Comparison of ENCODE assay signal across 14 cellular contexts in the genomic region with DNA sequence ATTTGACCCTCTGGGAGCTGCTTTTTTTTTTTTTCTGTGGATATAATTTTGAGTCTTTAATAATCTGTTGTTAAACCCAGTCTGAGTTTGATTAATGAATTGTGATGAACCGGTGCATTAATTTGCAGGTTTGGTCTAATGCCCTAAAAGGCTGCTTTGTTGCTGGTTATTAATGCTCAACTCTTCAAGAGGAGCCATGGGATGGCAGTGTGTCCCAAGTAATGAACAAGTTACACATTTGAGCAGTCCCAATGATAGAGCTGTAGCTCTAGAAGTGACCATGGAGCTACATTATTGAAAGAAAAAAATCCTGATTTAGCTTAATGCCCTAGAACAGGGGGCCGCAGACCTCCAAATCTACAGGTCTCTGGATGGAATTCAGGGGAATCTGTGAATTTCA. TPM values are rescaled to one million over a fixed set of nuclear protein-coding genes. Genes with fewer than 3 reads are reported as not detected.
DNase-seq lines count a peak whose midpoint lies in the region; ATAC-seq and TF ChIP-seq lines count a peak whose summit lies in the region.
"Had no signal": no experiment of that assay in that cellular context is flagged by ENCODE, and none has a peak within 500 bp of the region (broad histone marks: within the 10 kb centered on the region; RNA-seq: fewer than 3 reads in every experiment).

No MANE protein-coding gene starts in this region.

- no peak for TF ChIP-seq POLR2A in uterus (IDR thresholded peaks at IDR 0.05)

- no peaks in the 10 kb centered on the region for H3K9me3 Mint-ChIP-seq in activated CD8-positive, alpha-beta T cell treated with anti-CD3 and anti-CD28 coated beads for 36 hours
- no peaks in the 10 kb centered on the region for H3K9me3 Mint-ChIP-seq in activated CD8-positive, alpha-beta T cell treated with anti-CD3 and anti-CD28 coated beads, Interleukin-2, amount 10 ng/mL, durations not matched to agents 7 days and 5 days (ENCODE audit: insufficient read depth)
- H3K9me3 Mint-ChIP-seq: memory B cell; stimulated activated effector memory CD8-positive, alpha-beta T cell treated with anti-CD3 and anti-CD28 coated beads, Interleukin-12 subunit alpha, Interleukin-12 subunit beta, amount 100 ng/mL, for 72 hours had no signal

- TF ChIP-seq CTCF in activated CD8-positive, alpha-beta T cell treated with anti-CD3 and anti-CD28 coated beads for 36 hours (IDR thresholded peaks at IDR 0.05): no peak
- no peak for TF ChIP-seq CTCF in choroid plexus epithelial cell (conservative IDR thresholded peaks at IDR 0.05; ENCODE audit: low read depth, low read length)
- TF ChIP-seq CTCF in colonic mucosa (IDR thresholded peaks at IDR 0.05): no peak
- no peak for TF ChIP-seq CTCF in uterus (IDR thresholded peaks at IDR 0.05)

- H3K9me3 ChIP-seq in colonic mucosa (no peaks in the 10 kb centered on the region), uterus (no peaks in the 10 kb centered on the region)
- H3K9me3 ChIP-seq: SJSA1 had no signal

- H3K27ac Mint-ChIP-seq in activated CD8-positive, alpha-beta T cell treated with anti-CD3 and anti-CD28 coated beads for 36 hours: no peak overlapping the region
- no peak overlapping the region for H3K27ac Mint-ChIP-seq in activated CD8-positive, alpha-beta T cell treated with anti-CD3 and anti-CD28 coated beads, Interleukin-2, amount 10 ng/mL, durations not matched to agents 7 days and 5 days
- H3K27ac Mint-ChIP-seq: B cell; memory B cell; stimulated activated effector memory CD8-positive, alpha-beta T cell treated with anti-CD3 and anti-CD28 coated beads, Interleukin-12 subunit alpha, Interleukin-12 subunit beta, amount 100 ng/mL, for 72 hours had no signal

- ATAC-seq in activated CD8-positive, alpha-beta T cell treated with anti-CD3 and anti-CD28 coated beads for 36 hours: no peak
- ATAC-seq in activated CD8-positive, alpha-beta T cell treated with anti-CD3 and anti-CD28 coated beads, Interleukin-2, amount 10 ng/mL, durations not matched to agents 7 days and 5 days: no peak
- ATAC-seq: stimulated activated effector memory CD8-positive, alpha-beta T cell treated with anti-CD3 and anti-CD28 coated beads, Interleukin-12 subunit alpha, Interleukin-12 subunit beta, amount 100 ng/mL, for 72 hours had no signal

- H3K36me3 ChIP-seq in colonic mucosa (no peaks in the 10 kb centered on the region), uterus (no peaks in the 10 kb centered on the region)
- H3K36me3 ChIP-seq: SJSA1 had no signal

- H3K4me1 Mint-ChIP-seq in activated CD8-positive, alpha-beta T cell treated with anti-CD3 and anti-CD28 coated beads for 36 hours (ENCODE audit: low read depth): no peaks in the 10 kb centered on the region
- no peaks in the 10 kb centered on the region for H3K4me1 Mint-ChIP-seq in activated CD8-positive, alpha-beta T cell treated with anti-CD3 and anti-CD28 coated beads, Interleukin-2, amount 10 ng/mL, durations not matched to agents 7 days and 5 days (ENCODE audit: low read depth)
- H3K4me1 Mint-ChIP-seq: B cell; memory B cell; stimulated activated effector memory CD8-positive, alpha-beta T cell treated with anti-CD3 and anti-CD28 coated beads, Interleukin-12 subunit alpha, Interleukin-12 subunit beta, amount 100 ng/mL, for 72 hours had no signal

- H3K4me3 ChIP-seq in choroid plexus epithelial cell (ENCODE audit: low read depth, low read length) (no peak overlapping the region), colonic mucosa (no peak overlapping the region), uterus (no peak overlapping the region)
- H3K4me3 ChIP-seq: SJSA1 had no signal

- DNase-seq in activated CD8-positive, alpha-beta T cell treated with anti-CD3 and anti-CD28 coated beads for 36 hours: peak; percentile 2
- no peak for DNase-seq in activated CD8-positive, alpha-beta T cell treated with anti-CD3 and anti-CD28 coated beads, Interleukin-2, amount 10 ng/mL, durations not matched to agents 7 days and 5 days
- DNase-seq in NCI-H460 (ENCODE audit: extremely low read depth, low read depth): peak; percentile 4
- DNase-seq in choroid plexus epithelial cell (ENCODE audit: low read depth): peak; percentile 10
- DNase-seq in colonic mucosa: no peak
- no peak for DNase-seq in GM19238 (ENCODE audit: insufficient read length, low spot score)
- DNase-seq in medulla oblongata (ENCODE audit: extremely low spot score): no peak
- DNase-seq in uterus: no peak
- DNase-seq: NCI-H187; stimulated activated CD4-positive, alpha-beta T cell treated with anti-CD3 and anti-CD28 coated beads, Interleukin-1b, Interleukin-23, amount 100 ng/mL, for 48 hours had no signal

- no peak overlapping the region for H3K4me3 Mint-ChIP-seq in activated CD8-positive, alpha-beta T cell treated with anti-CD3 and anti-CD28 coated beads for 36 hours
- H3K4me3 Mint-ChIP-seq in activated CD8-positive, alpha-beta T cell treated with anti-CD3 and anti-CD28 coated beads, Interleukin-2, amount 10 ng/mL, durations not matched to agents 7 days and 5 days: no peak overlapping the region
- H3K4me3 Mint-ChIP-seq: B cell; memory B cell; stimulated activated effector memory CD8-positive, alpha-beta T cell treated with anti-CD3 and anti-CD28 coated beads, Interleukin-12 subunit alpha, Interleukin-12 subunit beta, amount 100 ng/mL, for 72 hours had no signal

- CTCF ChIA-PET in activated CD8-positive, alpha-beta T cell treated with anti-CD3 and anti-CD28 coated beads for 36 hours (lab: Charles Lee): no interaction called here
- CTCF ChIA-PET in activated CD8-positive, alpha-beta T cell treated with anti-CD3 and anti-CD28 coated beads, Interleukin-2, amount 10 ng/mL, durations not matched to agents 7 days and 5 days (lab: Charles Lee): no interaction called here

- POLR2A ChIA-PET in activated CD8-positive, alpha-beta T cell treated with anti-CD3 and anti-CD28 coated beads for 36 hours (lab: Charles Lee): no interaction called here
- POLR2A ChIA-PET in activated CD8-positive, alpha-beta T cell treated with anti-CD3 and anti-CD28 coated beads, Interleukin-2, amount 10 ng/mL, durations not matched to agents 7 days and 5 days (lab: Charles Lee): no interaction called here

- H3K4me1 ChIP-seq in colonic mucosa: no peaks in the 10 kb centered on the region
- H3K4me1 ChIP-seq in uterus: no peaks in the 10 kb centered on the region
- H3K4me1 ChIP-seq: SJSA1 had no signal

- H3K36me3 Mint-ChIP-seq in activated CD8-positive, alpha-beta T cell treated with anti-CD3 and anti-CD28 coated beads for 36 hours (ENCODE audit: low read depth): no peaks in the 10 kb centered on the region
- H3K36me3 Mint-ChIP-seq in activated CD8-positive, alpha-beta T cell treated with anti-CD3 and anti-CD28 coated beads, Interleukin-2, amount 10 ng/mL, durations not matched to agents 7 days and 5 days (ENCODE audit: low read depth): no peaks in the 10 kb centered on the region
- H3K36me3 Mint-ChIP-seq: memory B cell; stimulated activated effector memory CD8-positive, alpha-beta T cell treated with anti-CD3 and anti-CD28 coated beads, Interleukin-12 subunit alpha, Interleukin-12 subunit beta, amount 100 ng/mL, for 72 hours had no signal

- H3K27me3 Mint-ChIP-seq in activated CD8-positive, alpha-beta T cell treated with anti-CD3 and anti-CD28 coated beads for 36 hours: peaks cover 3% of the 10 kb centered on the region
- no peaks in the 10 kb centered on the region for H3K27me3 Mint-ChIP-seq in activated CD8-positive, alpha-beta T cell treated with anti-CD3 and anti-CD28 coated beads, Interleukin-2, amount 10 ng/mL, durations not matched to agents 7 days and 5 days (ENCODE audit: low read depth)

- H3K27me3 ChIP-seq in colonic mucosa: no peaks in the 10 kb centered on the region
- H3K27me3 ChIP-seq in uterus: no peaks in the 10 kb centered on the region
- H3K27me3 ChIP-seq: SJSA1 had no signal

- no peak overlapping the region for H3K9ac ChIP-seq in colonic mucosa (ENCODE audit: low read depth in 2 of 2, low read length in 2 of 2)

- intact Hi-C loops in activated CD8-positive, alpha-beta T cell treated with anti-CD3 and anti-CD28 coated beads for 36 hours (cut with micrococcal nuclease): no loop called here
- intact Hi-C loops in colonic mucosa (cut with DNase I): no loop called here
- intact Hi-C loops in uterus (cut with DNase I; ENCODE audit: low total_unique reads): no loop called here

- H3K27ac ChIP-seq in colonic mucosa: no peak overlapping the region
- no peak overlapping the region for H3K27ac ChIP-seq in uterus
- H3K27ac ChIP-seq: SJSA1 had no signal

RNA-seq across cellular contexts. Expression of a gene that starts 53.1 kb away (rescaled TPM):
- total RNA-seq in activated CD8-positive, alpha-beta T cell treated with anti-CD3 and anti-CD28 coated beads for 36 hours: 10 to 100 TPM; 15.2 to 17.8 TPM
- total RNA-seq in activated CD8-positive, alpha-beta T cell treated with anti-CD3 and anti-CD28 coated beads, Interleukin-2, amount 10 ng/mL, durations not matched to agents 7 days and 5 days: 10 to 100 TPM; 16.8 to 17.1 TPM
- total RNA-seq in NCI-H460 (2014; rRNA removed; shearing (Covaris generic)): 7.9 and 13.2 TPM in 2 replicates
- 13.9 and 25.3 TPM in 2 replicates for polyA plus RNA-seq in NCI-H460 (2014; cell fraction: nucleus; rRNA removed)
- 10 to 100 TPM; 12.9 to 22.0 TPM for total RNA-seq in colonic mucosa
- 10 to 100 TPM in 3 of 4 donors, 1 to 10 TPM in 1; 4.1 to 36.6 (median 30.8) TPM for total RNA-seq in uterus

Comparison
In these comparisons a context has a peak if more than half of its experiments do, and no peak if none do; other contexts are left out.
1. DNase-seq: peak in activated CD8-positive, alpha-beta T cell treated with anti-CD3 and anti-CD28 coated beads for 36 hours (single experiment), NCI-H460 (single experiment) and choroid plexus epithelial cell (single experiment); none in activated CD8-positive, alpha-beta T cell treated with anti-CD3 and anti-CD28 coated beads, Interleukin-2, amount 10 ng/mL, durations not matched to agents 7 days and 5 days (single experiment), colonic mucosa (single experiment), GM19238 (single experiment), medulla oblongata (single experiment) and uterus (0 of 2).